9 cellular contexts compared by ENCODE assay signal in the genomic region with DNA sequence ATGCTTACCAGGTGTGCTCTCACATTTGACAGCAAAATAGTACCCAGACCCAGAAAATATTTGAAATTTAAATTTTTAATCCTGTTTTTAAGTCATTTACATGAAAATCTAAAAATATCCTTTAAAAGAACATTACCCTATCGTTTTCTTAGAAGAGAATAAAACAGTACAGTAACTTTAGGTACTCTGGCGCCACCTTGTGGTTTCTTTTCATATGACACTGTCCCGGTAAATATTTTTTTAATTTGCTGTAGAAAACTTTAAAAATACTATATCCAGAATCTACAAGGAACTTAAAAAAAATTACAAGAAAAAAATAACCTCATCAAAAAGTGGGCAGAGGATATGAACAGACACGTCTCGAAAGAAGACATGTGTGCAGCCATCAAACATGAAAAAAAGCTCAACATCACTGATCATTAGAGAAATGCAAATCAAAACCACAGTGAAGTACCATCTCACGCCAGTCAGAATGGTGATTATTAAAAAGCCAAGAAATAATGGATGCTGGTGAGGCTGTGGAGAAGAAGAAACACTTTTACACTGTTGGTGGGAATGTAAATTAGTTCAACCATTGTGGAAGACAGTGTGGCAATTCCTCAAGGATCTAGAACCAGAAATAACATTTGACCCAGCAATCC.
A peak's percentile ranks its signal among the peaks of the same experiment; 100 is the strongest.
DNase-seq lines count a peak whose midpoint lies in the region; ATAC-seq and TF ChIP-seq lines count a peak whose summit lies in the region.
"Had no signal": no experiment of that assay in that cellular context is flagged by ENCODE, and none has a peak within 500 bp of the region (broad histone marks: within the 10 kb centered on the region; RNA-seq: fewer than 3 reads in every experiment).

No MANE protein-coding gene starts in this region.

- H3K79me1 ChIP-seq in neuronal stem cell (ENCODE audit: low read depth, low read length), result no peaks in the 10 kb centered on the region

- no peak overlapping the region for H2AK5ac ChIP-seq in neuronal stem cell (ENCODE audit: low read depth, low read length)

- H2BK5ac ChIP-seq in neuronal stem cell (ENCODE audit: low read length), result no peak overlapping the region

- H4K8ac ChIP-seq in neuronal stem cell (ENCODE audit: low read depth, low read length), result no peak overlapping the region

- TF ChIP-seq CTCF in upper lobe of right lung (IDR thresholded peaks at IDR 0.05), result peak; percentile 84

- H2BK120ac ChIP-seq in neuronal stem cell (ENCODE audit: low read depth, low read length), result no peak overlapping the region

- H3K4me1 ChIP-seq in endocrine pancreas (ENCODE audit: control insufficient read depth, insufficient read depth, low read length) (no peaks in the 10 kb centered on the region), neuronal stem cell (ENCODE audit: control insufficient read depth in 2 of 2, insufficient read depth in 1 of 2, low read depth in 1 of 2, low read length in 2 of 2) (peaks cover 0 to 4% of the 10 kb centered on the region in 2 donors), upper lobe of right lung (no peaks in the 10 kb centered on the region)
- H3K4me1 ChIP-seq: BLaER1 treated with 17β-estradiol and CSF1 and Interleukin-3, amounts not matched to agents 10 nM and 100 nM had no signal

- no peak overlapping the region for H2AFZ ChIP-seq in neuronal stem cell (ENCODE audit: low read length)

- no CpG with 5 or more reads among the region's 6 CpGs for WGBS in neuronal stem cell (ENCODE audit: extremely low coverage in 2 of 2, insufficient read length in 2 of 2, insufficient replicate concordance in 1 of 2), 2 donors

- no peaks in the 10 kb centered on the region for H3K9me3 ChIP-seq in endocrine pancreas (ENCODE audit: control insufficient read depth, low read length)
- H3K9me3 ChIP-seq in neuronal stem cell (replicated peaks in 1 of 2; ENCODE audit: control insufficient read depth in 2 of 2, insufficient read depth in 1 of 2, low read depth in 1 of 2, low read length in 2 of 2), result no peaks in the 10 kb centered on the region
- H3K9me3 ChIP-seq in upper lobe of right lung, result no peaks in the 10 kb centered on the region
- H3K9me3 ChIP-seq: BLaER1 treated with 17β-estradiol and CSF1 and Interleukin-3, amounts not matched to agents 10 nM and 100 nM had no signal

- no peak overlapping the region for H3K4me2 ChIP-seq in neuronal stem cell (ENCODE audit: insufficient read depth, low read length, poor library complexity, severe bottlenecking)
- H3K4me2 ChIP-seq: BLaER1 treated with 17β-estradiol and CSF1 and Interleukin-3, amounts not matched to agents 10 nM and 100 nM had no signal

- H3K4me3 ChIP-seq in endocrine pancreas (ENCODE audit: control insufficient read depth, insufficient read depth, low read length) (peak overlapping the region; percentile 14), neuronal stem cell (ENCODE audit: low read length in 2 of 2) (no peak overlapping the region), upper lobe of right lung (peak overlapping the region; percentile 19)
- H3K4me3 ChIP-seq: BLaER1 treated with 17β-estradiol and CSF1 and Interleukin-3, amounts not matched to agents 10 nM and 100 nM had no signal

- H3K27me3 ChIP-seq in endocrine pancreas (ENCODE audit: control insufficient read depth, insufficient read depth, low read length) (no peaks in the 10 kb centered on the region), neuronal stem cell (ENCODE audit: control insufficient read depth in 3 of 3, insufficient read depth in 3 of 3, low read depth in 1 of 3, low read length in 3 of 3) (no peaks in the 10 kb centered on the region), upper lobe of right lung (no peaks in the 10 kb centered on the region)
- H3K27me3 ChIP-seq: BLaER1 treated with 17β-estradiol and CSF1 and Interleukin-3, amounts not matched to agents 10 nM and 100 nM had no signal

- no peak overlapping the region for H3K23ac ChIP-seq in neuronal stem cell (ENCODE audit: low read depth, low read length, poor library complexity)

- ATAC-seq in HG02759 (IDR thresholded peaks at IDR 0.05; ENCODE audit: unreplicated experiment) (peak; percentile 69), upper lobe of right lung (peak; percentile 72)

- H2BK15ac ChIP-seq in neuronal stem cell (ENCODE audit: low read length), result no peak overlapping the region

- H3K18ac ChIP-seq in neuronal stem cell (ENCODE audit: low read length), result no peak overlapping the region

- H3K36me3 ChIP-seq in endocrine pancreas (ENCODE audit: control insufficient read depth, insufficient read depth, low read length), result no peaks in the 10 kb centered on the region
- no peaks in the 10 kb centered on the region for H3K36me3 ChIP-seq in neuronal stem cell (replicated peaks in 1 of 2; ENCODE audit: control insufficient read depth in 2 of 2, insufficient read depth in 2 of 2, low read length in 2 of 2)
- no peaks in the 10 kb centered on the region for H3K36me3 ChIP-seq in upper lobe of right lung
- H3K36me3 ChIP-seq: BLaER1 treated with 17β-estradiol and CSF1 and Interleukin-3, amounts not matched to agents 10 nM and 100 nM had no signal

- no peak overlapping the region for H3K14ac ChIP-seq in neuronal stem cell (ENCODE audit: low read length)

- DNase-seq in DMS79 treated with DMSO at 0.1 percent for 48 hours (lab: John Stamatoyannopoulos, UW) (peak; percentile 20), DMS79 (lab: John Stamatoyannopoulos, UW) (no peak), NCI-H2107 treated with DMSO at 0.1 percent for 48 hours (lab: John Stamatoyannopoulos, UW; ENCODE audit: unreplicated experiment) (peak; percentile 16), neuronal stem cell (ENCODE audit: low spot score) (peak; percentile 42), upper lobe of right lung (no peak)
- peak; percentile 57 to 69 for DNase-seq in activated CD4-positive, alpha-beta T cell treated with anti-CD3 and anti-CD28 coated beads, Interleukin-2, amount 50 U/mL, for 48 hours

- no peak overlapping the region for H3K9ac ChIP-seq in endocrine pancreas (ENCODE audit: control insufficient read depth, insufficient read depth, low read length)
- no peak overlapping the region for H3K9ac ChIP-seq in neuronal stem cell (ENCODE audit: low read depth, low read length, poor library complexity)
- H3K9ac ChIP-seq: BLaER1 treated with 17β-estradiol and CSF1 and Interleukin-3, amounts not matched to agents 10 nM and 100 nM had no signal

- no peak overlapping the region for H3K4ac ChIP-seq in neuronal stem cell (ENCODE audit: low read length)

- intact Hi-C loops in upper lobe of right lung (cut with DNase I), result no loop called here

- H4K91ac ChIP-seq in neuronal stem cell (ENCODE audit: low read depth, low read length, poor library complexity), result no peak overlapping the region

- no peak overlapping the region for H2BK12ac ChIP-seq in neuronal stem cell (ENCODE audit: low read length)

- H3K27ac ChIP-seq in neuronal stem cell (replicated peaks; ENCODE audit: low read length) (no peak overlapping the region), upper lobe of right lung (no peak overlapping the region)
- H3K27ac ChIP-seq: BLaER1 treated with 17β-estradiol and CSF1 and Interleukin-3, amounts not matched to agents 10 nM and 100 nM had no signal

Comparison
In these comparisons a context has a peak if more than half of its experiments do, and no peak if none do; other contexts are left out.
1. DNase-seq: peak in DMS79 treated with DMSO at 0.1 percent for 48 hours (single experiment), NCI-H2107 treated with DMSO at 0.1 percent for 48 hours (single experiment), activated CD4-positive, alpha-beta T cell treated with anti-CD3 and anti-CD28 coated beads, Interleukin-2, amount 50 U/mL, for 48 hours (2 of 2) and neuronal stem cell (single experiment); none in DMS79 (single experiment) and upper lobe of right lung (single experiment).
2. H3K4me3 ChIP-seq: peak in endocrine pancreas (single experiment) and upper lobe of right lung (single experiment); none in neuronal stem cell (0 of 2).